ENCODE assay signal across 27 cellular contexts in genomic region chr7:83259064-83259463, GRCh38.
"Had no signal": no experiment of that assay in that cellular context is flagged by ENCODE, and none has a peak within 500 bp of the region (broad histone marks: within the 10 kb centered on the region; RNA-seq: fewer than 3 reads in every experiment).

No MANE protein-coding gene starts in this region.

- ATAC-seq: activated CD8-positive, alpha-beta T cell treated with anti-CD3 and anti-CD28 coated beads for 36 hours; activated T-cell treated with anti-CD3 and anti-CD28 coated beads, Interleukin-2, amount 50 U/mL, for 4 hours; activated T-helper 17 cell treated with anti-CD3 and anti-CD28 coated beads, Interleukin-2, amount 50 U/mL, for 72 hours; esophagus mucosa had no signal

- H3K27ac ChIP-seq: brain microvascular endothelial cell, coronary artery, dorsolateral prefrontal cortex had no signal

- FAIRE-seq: astrocyte, bronchial epithelial cell had no signal

- H3K4me3 ChIP-seq: coronary artery, dorsolateral prefrontal cortex had no signal

- H3K36me3 ChIP-seq: brain microvascular endothelial cell had no signal

- DNase-seq: activated CD4-positive, alpha-beta T cell treated with anti-CD3 and anti-CD28 coated beads for 1 hour; activated CD4-positive, alpha-beta T cell treated with anti-CD3 and anti-CD28 coated beads for 4 hours; activated CD4-positive, alpha-beta T cell treated with anti-CD3 and anti-CD28 coated beads, Interleukin-2, amount 50 U/mL, for 1 hour; activated CD4-positive, alpha-beta T cell treated with anti-CD3 and anti-CD28 coated beads, Interleukin-2, amount 50 U/mL, for 48 hours; activated CD4-positive, CD25-positive, alpha-beta regulatory T cell; activated CD8-positive, alpha-beta memory T cell treated with anti-CD3 and anti-CD28 coated beads for 24 hours; activated CD8-positive, alpha-beta T cell treated with anti-CD3 and anti-CD28 coated beads for 36 hours; activated effector memory CD4-positive, alpha-beta T cell treated with Interleukin-2 at 50 U/mL for 16 hours; activated gamma-delta T cell treated with Interleukin-2 at 50 U/mL for 16 hours; activated naive CD4-positive, alpha-beta T cell treated with anti-CD3 and anti-CD28 coated beads, Interleukin-2, amount 50 U/mL, for 16 hours; activated naive CD4-positive, alpha-beta T cell treated with Interleukin-2 at 50 U/mL for 16 hours; activated T-cell treated with anti-CD3 and anti-CD28 coated beads, Interleukin-2, amount 50 U/mL, for 4 hours; amniotic stem cell; anterior cingulate cortex; brain microvascular endothelial cell; dorsolateral prefrontal cortex; effector memory CD4-positive, alpha-beta T cell; endodermal cell; foreskin fibroblast; head of caudate nucleus; hippocampal formation; T1000 had no signal

- H3K27me3 ChIP-seq: brain microvascular endothelial cell, dorsolateral prefrontal cortex had no signal
